ENCODE assay signal across 8 cellular contexts in the genomic region with DNA sequence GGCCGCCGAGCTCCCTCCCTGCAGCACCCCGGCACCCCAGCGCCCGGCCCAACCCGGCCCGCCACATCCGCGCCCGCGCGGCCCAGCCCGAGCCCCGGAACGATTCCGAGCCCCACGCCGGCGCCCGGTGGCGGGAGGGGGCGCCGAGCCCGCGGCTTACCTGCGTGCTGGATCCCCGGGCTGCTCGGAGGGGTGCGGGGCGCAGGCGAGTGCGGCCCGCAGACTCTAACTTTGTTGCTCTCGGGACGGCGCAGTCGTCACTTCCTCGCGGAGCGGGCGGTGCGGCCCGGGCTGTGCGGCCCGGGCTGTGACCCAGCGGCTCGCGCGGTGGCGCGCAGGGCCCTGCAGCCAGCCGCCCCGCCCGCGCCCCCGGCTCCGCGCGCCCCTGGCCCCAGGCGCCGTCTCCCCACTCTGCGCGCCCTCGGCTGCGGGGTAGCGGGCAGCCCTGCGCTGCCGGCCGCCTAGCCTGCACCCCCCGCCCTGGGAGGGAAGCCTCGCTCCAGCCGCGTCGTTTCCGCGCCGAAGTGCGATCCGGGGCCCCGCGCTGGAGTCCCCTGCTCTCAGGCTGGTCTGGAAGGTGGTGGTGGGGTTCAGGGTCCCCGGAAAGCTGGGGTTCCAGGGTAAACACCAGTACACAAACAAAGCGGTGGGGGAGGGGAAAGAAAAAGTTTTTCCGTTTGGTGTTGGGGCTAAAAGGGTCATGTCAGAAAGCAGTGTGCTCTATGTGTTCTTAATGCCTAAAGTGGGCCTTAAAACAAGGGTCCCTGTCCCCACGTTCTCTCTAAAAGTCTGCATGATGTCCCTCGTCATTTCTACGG.
DNase-seq lines count a peak whose midpoint lies in the region; ATAC-seq, FAIRE-seq and TF ChIP-seq lines count a peak whose summit lies in the region.

No MANE protein-coding gene starts in this region.

- no peaks in the 10 kb centered on the region for H3K9me2 ChIP-seq in Karpas-422 (replicated peaks; ENCODE audit: insufficient read depth, low read length)

- peaks cover 66% of the 10 kb centered on the region for H3K4me1 Mint-ChIP-seq in stimulated activated naive CD8-positive, alpha-beta T cell treated with anti-CD3 and anti-CD28 coated beads, Interleukin-15, amount 100 ng/mL, for 72 hours

- peak overlapping the region; percentile 98 to 99 for H3K27ac Mint-ChIP-seq in stimulated activated naive CD8-positive, alpha-beta T cell treated with anti-CD3 and anti-CD28 coated beads, Interleukin-15, amount 100 ng/mL, for 72 hours

- peak; percentile 69 for TF ChIP-seq POLR2A in GM19193 (IDR thresholded peaks at IDR 0.05; ENCODE audit: extremely low read depth, insufficient read depth, insufficient read length)
- no peak for TF ChIP-seq POLR2A in endothelial cell of umbilical vein (IDR thresholded peaks at IDR 0.05; ENCODE audit: low read depth, low read length)

- peaks cover 47% of the 10 kb centered on the region for H3K4me1 ChIP-seq in Karpas-422 (ENCODE audit: low read length)
- H3K4me1 ChIP-seq in endothelial cell of umbilical vein (ENCODE audit: control insufficient read depth, extremely low read depth, insufficient read depth, low read length), result peaks cover 53% of the 10 kb centered on the region
- peaks cover 49% of the 10 kb centered on the region for H3K4me1 ChIP-seq in mucosa of descending colon (ENCODE audit: low read depth)

- TSS peak; percentile 53 for BruUV-seq in endothelial cell of umbilical vein (replicated peaks; lab: Mats Ljungman, UMichigan)

- intact Hi-C loops in endothelial cell of umbilical vein (cut with micrococcal nuclease) (loop anchor here (1.0 to 2.0 kb wide), 5 partner anchors 15 to 46 kb away; a partner anchor contains a TSS), mucosa of descending colon (cut with DNase I, micrococcal nuclease) (no loop called here)

- H3K9me3 ChIP-seq in Karpas-422 (ENCODE audit: low read length), result no peaks in the 10 kb centered on the region
- no peaks in the 10 kb centered on the region for H3K9me3 ChIP-seq in endothelial cell of umbilical vein (replicated peaks; ENCODE audit: control insufficient read depth, insufficient read depth, low read length)
- H3K9me3 ChIP-seq in mucosa of descending colon, result no peaks in the 10 kb centered on the region

- no peaks in the 10 kb centered on the region for H3K9me1 ChIP-seq in endothelial cell of umbilical vein (replicated peaks; ENCODE audit: control insufficient read depth, extremely low read depth, insufficient read depth, low read length)

- H2AFZ ChIP-seq in Karpas-422 (ENCODE audit: low read length), result peak overlapping the region; percentile 78
- H2AFZ ChIP-seq in endothelial cell of umbilical vein (ENCODE audit: low read depth, low read length), result peak overlapping the region; percentile 16

- POLR2A ChIA-PET in endothelial cell of umbilical vein (lab: Charles Lee), result interaction anchor here (0.6 to 1.3 kb wide), 3 partner anchors 34 to 286 kb away, joined by 3 to 5 read pairs (median 4); no protein-coding TSS in a partner anchor

- H3K4me3 Mint-ChIP-seq in stimulated activated naive CD8-positive, alpha-beta T cell treated with anti-CD3 and anti-CD28 coated beads, Interleukin-15, amount 100 ng/mL, for 72 hours, result peak overlapping the region; percentile 78 to 93

- no peak for FAIRE-seq in endothelial cell of umbilical vein (lab: Jason Lieb, UNC)

- dilution Hi-C loops in endothelial cell of umbilical vein (cut with MboI; ENCODE audit: extremely low pct_ligation_motif_present, low sequenced_read_pairs), result no loop called here

- H3K27me3 ChIP-seq in Karpas-422 (ENCODE audit: low read length), result no peaks in the 10 kb centered on the region
- H3K27me3 ChIP-seq in endothelial cell of umbilical vein (ENCODE audit: control insufficient read depth in 2 of 2, insufficient read depth in 2 of 2, low read length in 2 of 2), result no peaks in the 10 kb centered on the region

- no peaks in the 10 kb centered on the region for H3K9me3 Mint-ChIP-seq in stimulated activated naive CD8-positive, alpha-beta T cell treated with anti-CD3 and anti-CD28 coated beads, Interleukin-15, amount 100 ng/mL, for 72 hours

- H3K4me3 ChIP-seq in Karpas-422 (ENCODE audit: low read length) (peak overlapping the region; percentile 89), endothelial cell of umbilical vein (replicated peaks in 1 of 3; ENCODE audit: insufficient read depth in 1 of 3, low read depth in 1 of 3, low read length in 3 of 3) (peak overlapping the region; percentile 33 to 83 (median 53)), mucosa of descending colon (peak overlapping the region; percentile 70)

- H3K9ac ChIP-seq in Karpas-422 (ENCODE audit: low read length) (peak overlapping the region; percentile 90), endothelial cell of umbilical vein (replicated peaks; ENCODE audit: extremely low read depth, insufficient read depth, low read length) (peak overlapping the region; percentile 96)

- H3K4me2 ChIP-seq in Karpas-422 (ENCODE audit: low read depth, low read length, poor library complexity, severe bottlenecking) (peak overlapping the region; percentile 100), endothelial cell of umbilical vein (ENCODE audit: insufficient read depth, low read length) (peak overlapping the region; percentile 96)

- no peaks in the 10 kb centered on the region for H3K27me3 Mint-ChIP-seq in stimulated activated naive CD8-positive, alpha-beta T cell treated with anti-CD3 and anti-CD28 coated beads, Interleukin-15, amount 100 ng/mL, for 72 hours

- H3K36me3 ChIP-seq in Karpas-422 (ENCODE audit: insufficient read depth, low read length) (no peaks in the 10 kb centered on the region), endothelial cell of umbilical vein (ENCODE audit: control insufficient read depth in 2 of 2, extremely low read depth in 1 of 2, insufficient read depth in 2 of 2, low read length in 2 of 2) (no peaks in the 10 kb centered on the region), mucosa of descending colon (ENCODE audit: low read depth) (no peaks in the 10 kb centered on the region)

- DNase-seq in AML-193 (lab: John Stamatoyannopoulos, UW), result peak; percentile 20 to 22
- DNase-seq in Karpas-422, result peak; percentile 90
- DNase-seq in activated CD8-positive, alpha-beta memory T cell treated with anti-CD3 and anti-CD28 coated beads for 24 hours, result peak; percentile 84
- peak; percentile 37 for DNase-seq in endothelial cell of umbilical vein (ENCODE audit: low read depth, low spot score)
- peak; percentile 74 to 83 (median 82) for DNase-seq in mucosa of descending colon
- peak; percentile 64 to 67 for DNase-seq in stimulated activated naive CD8-positive, alpha-beta T cell treated with anti-CD3 and anti-CD28 coated beads, Interleukin-15, amount 100 ng/mL, for 72 hours

- no peak for TF ChIP-seq CTCF in endothelial cell of umbilical vein (IDR thresholded peaks at IDR 0.05; ENCODE audit: extremely low read depth in 1 of 2, insufficient read depth in 1 of 2, low read depth in 1 of 2, low read length in 2 of 2)
- TF ChIP-seq CTCF in mucosa of descending colon (IDR thresholded peaks at IDR 0.05), result no peak

- H3K27ac ChIP-seq in Karpas-422 (ENCODE audit: low read length), result peak overlapping the region; percentile 89
- H3K27ac ChIP-seq in endothelial cell of umbilical vein (ENCODE audit: insufficient read depth, low read depth, low read length), result peak overlapping the region; percentile 93

- CTCF ChIA-PET in endothelial cell of umbilical vein (lab: Charles Lee), result interaction anchor here (0.9 to 3.0 kb wide), 7 partner anchors 28 to 125 kb away, joined by 3 to 30 read pairs (median 6); a partner anchor contains a TSS

- H3K79me2 ChIP-seq in Karpas-422 (ENCODE audit: low read length) (peaks cover 45% of the 10 kb centered on the region), endothelial cell of umbilical vein (ENCODE audit: control insufficient read depth, insufficient read depth, low read length) (peaks cover 59% of the 10 kb centered on the region)

- ATAC-seq in mucosa of descending colon (peak; percentile 62), HG03342 (IDR thresholded peaks at IDR 0.05; ENCODE audit: unreplicated experiment) (no peak)
- peak; percentile 77 for ATAC-seq in stimulated activated naive CD8-positive, alpha-beta T cell treated with anti-CD3 and anti-CD28 coated beads, Interleukin-15, amount 100 ng/mL, for 72 hours

- H4K20me1 ChIP-seq in Karpas-422 (ENCODE audit: insufficient read depth, low read depth, low read length) (no peaks in the 10 kb centered on the region), endothelial cell of umbilical vein (replicated peaks; ENCODE audit: control insufficient read depth, extremely low read depth, insufficient read depth, low read length) (no peaks in the 10 kb centered on the region)

TF ChIP-seq in endothelial cell of umbilical vein, 7 proteins besides CTCF, POLR2A, EP300 and RAD21:
- peak; percentile 8 for TF ChIP-seq POLR2AphosphoS5 (IDR thresholded peaks at IDR 0.05; ENCODE audit: insufficient read depth, low read depth, low read length)
- TF ChIP-seq MYC (IDR thresholded peaks at IDR 0.05; ENCODE audit: low read depth, low read length), result no peak

Comparison
In these comparisons a context has a peak if more than half of its experiments do, and no peak if none do; other contexts are left out.
1. DNase-seq: peak in every context shown above with its lines; median percentile 90 in Karpas-422; 84 in activated CD8-positive, alpha-beta memory T cell treated with anti-CD3 and anti-CD28 coated beads for 24 hours; 82 in mucosa of descending colon; 66 in stimulated activated naive CD8-positive, alpha-beta T cell treated with anti-CD3 and anti-CD28 coated beads, Interleukin-15, amount 100 ng/mL, for 72 hours; 37 in endothelial cell of umbilical vein; 21 in AML-193.